8 cellular contexts compared by ENCODE assay signal in genomic region chr3:136787226-136787793, GRCh38. TPM values are rescaled to one million over a fixed set of nuclear protein-coding genes. Genes with fewer than 3 reads are reported as not detected.
DNase-seq lines count a peak whose midpoint lies in the region; ATAC-seq and TF ChIP-seq lines count a peak whose summit lies in the region.

No MANE protein-coding gene starts in this region.

- WGBS in gastroesophageal sphincter (ENCODE audit: low coverage in 1 of 2), 2 donors = 23 to 42% methylated on average over 3 of the region's 3 CpGs

- no peaks in the 10 kb centered on the region for H3K36me3 ChIP-seq in gastroesophageal sphincter

- peak; percentile 82 for ATAC-seq in GM18868 (IDR thresholded peaks at IDR 0.05; ENCODE audit: unreplicated experiment)
- peak; percentile 79 for ATAC-seq in HG03175 (IDR thresholded peaks at IDR 0.05; ENCODE audit: unreplicated experiment)
- ATAC-seq in gastroesophageal sphincter = peak; percentile 48
- no peak for ATAC-seq in HG03571 (IDR thresholded peaks at IDR 0.05; ENCODE audit: unreplicated experiment)

- H3K9me3 ChIP-seq in gastroesophageal sphincter = no peaks in the 10 kb centered on the region

- H3K4me1 Mint-ChIP-seq in activated CD4-positive, alpha-beta T cell treated with anti-CD3 and anti-CD28 coated beads, Interleukin-2, amount 10 ng/mL, durations not matched to agents 24 days and 14 days = peaks cover 13% of the 10 kb centered on the region

- no peak for TF ChIP-seq POLR2A in gastroesophageal sphincter (IDR thresholded peaks at IDR 0.05)

- H3K27me3 ChIP-seq in gastroesophageal sphincter = no peaks in the 10 kb centered on the region

- TF ChIP-seq CTCF in gastroesophageal sphincter (IDR thresholded peaks at IDR 0.05) = no peak

- intact Hi-C loops in activated CD4-positive, alpha-beta T cell treated with anti-CD3 and anti-CD28 coated beads, Interleukin-2, amount 10 ng/mL, durations not matched to agents 24 days and 14 days (cut with micrococcal nuclease) = loop anchor here (2.0 kb wide), 1 partner anchor 35 kb away; the partner anchor contains the start of gene STAG1

- H3K27ac ChIP-seq in gastroesophageal sphincter (peak overlapping the region; percentile 67 to 78 (median 76)), skin epidermis (peak overlapping the region in 13 of 21 experiments; percentile 0 to 75 (median 50))

- H3K27me3 Mint-ChIP-seq in activated CD4-positive, alpha-beta T cell treated with anti-CD3 and anti-CD28 coated beads, Interleukin-2, amount 10 ng/mL, durations not matched to agents 24 days and 14 days = peaks cover 7% of the 10 kb centered on the region

- DNase-seq in AG08396 (ENCODE audit: low spot score) = peak; percentile 25
- DNase-seq in activated CD4-positive, alpha-beta T cell treated with anti-CD3 and anti-CD28 coated beads, Interleukin-2, amount 10 ng/mL, durations not matched to agents 24 days and 14 days = peak; percentile 73
- no peak for DNase-seq in NCI-H1092 treated with DMSO at 0.1 percent for 48 hours (lab: John Stamatoyannopoulos, UW)

- peak overlapping the region; percentile 33 for H3K4me3 Mint-ChIP-seq in activated CD4-positive, alpha-beta T cell treated with anti-CD3 and anti-CD28 coated beads, Interleukin-2, amount 10 ng/mL, durations not matched to agents 24 days and 14 days

- TF ChIP-seq EP300 in gastroesophageal sphincter (IDR thresholded peaks at IDR 0.05) = no peak

- H3K4me3 ChIP-seq in gastroesophageal sphincter (peak overlapping the region in 1 of 2 donors; percentile 29), skin epidermis (no peak overlapping the region)

- no peaks in the 10 kb centered on the region for H3K36me3 Mint-ChIP-seq in activated CD4-positive, alpha-beta T cell treated with anti-CD3 and anti-CD28 coated beads, Interleukin-2, amount 10 ng/mL, durations not matched to agents 24 days and 14 days (ENCODE audit: low read depth)

- H3K4me1 ChIP-seq in gastroesophageal sphincter = peaks cover 6 to 28% (median 14%) of the 10 kb centered on the region in 3 donors

- H3K9me3 Mint-ChIP-seq in activated CD4-positive, alpha-beta T cell treated with anti-CD3 and anti-CD28 coated beads, Interleukin-2, amount 10 ng/mL, durations not matched to agents 24 days and 14 days = no peaks in the 10 kb centered on the region

- peak overlapping the region; percentile 63 for H3K27ac Mint-ChIP-seq in activated CD4-positive, alpha-beta T cell treated with anti-CD3 and anti-CD28 coated beads, Interleukin-2, amount 10 ng/mL, durations not matched to agents 24 days and 14 days

RNA-seq across cellular contexts. Expression of gene SLC35G2, which starts 31.6 kb away (rescaled TPM):
- total RNA-seq in activated CD4-positive, alpha-beta T cell treated with anti-CD3 and anti-CD28 coated beads, Interleukin-2, amount 10 ng/mL, durations not matched to agents 24 days and 14 days = 3.4 and 3.8 TPM in 2 replicates
- total RNA-seq in gastroesophageal sphincter = 1 to 10 TPM; 3.3 to 6.1 (median 5.4) TPM

RNA-seq across cellular contexts. Expression of gene STAG1, which starts 35.1 kb away (rescaled TPM):
- 41.3 and 46.2 TPM in 2 replicates for total RNA-seq in activated CD4-positive, alpha-beta T cell treated with anti-CD3 and anti-CD28 coated beads, Interleukin-2, amount 10 ng/mL, durations not matched to agents 24 days and 14 days
- total RNA-seq in gastroesophageal sphincter = 10 to 100 TPM; 39.3 to 53.3 (median 51.3) TPM
